ENCODE assay signal across 28 cellular contexts in genomic region chr6:99879431-99879830, GRCh38.
"Had no signal": no experiment of that assay in that cellular context is flagged by ENCODE, and none has a peak within 500 bp of the region (broad histone marks: within the 10 kb centered on the region; RNA-seq: fewer than 3 reads in every experiment).

No MANE protein-coding gene starts in this region.

- H3K4me3 ChIP-seq: ascending aorta, body of pancreas had no signal

- H3K9me3 ChIP-seq: ascending aorta, body of pancreas had no signal

- H3K4me1 Mint-ChIP-seq: activated B cell treated with CpG ODN at 0.5 μM for 24 hours; activated CD4-positive, alpha-beta T cell treated with anti-CD3 and anti-CD28 coated beads, Interleukin-2, amount 10 ng/mL, durations not matched to agents 24 days and 14 days had no signal

- ATAC-seq: activated naive CD4-positive, alpha-beta T cell treated with anti-CD3 and anti-CD28 coated beads, Interleukin-2, amount 50 U/mL, for 72 hours; activated naive CD8-positive, alpha-beta T cell treated with anti-CD3 and anti-CD28 coated beads, Interleukin-2, amount 50 U/mL, for 24 hours; activated T-cell treated with anti-CD3 and anti-CD28 coated beads, Interleukin-2, amount 50 U/mL, for 4 hours; body of pancreas; PC-3; T-helper 17 cell had no signal

- H3K27ac Mint-ChIP-seq: activated B cell treated with CpG ODN at 0.5 μM for 24 hours; activated CD4-positive, alpha-beta T cell treated with anti-CD3 and anti-CD28 coated beads, Interleukin-2, amount 10 ng/mL, durations not matched to agents 24 days and 14 days; activated naive CD4-positive, alpha-beta T cell treated with anti-CD3 and anti-CD28 coated beads, Interleukin-2, amount 50 U/mL, for 72 hours; activated naive CD8-positive, alpha-beta T cell treated with anti-CD3 and anti-CD28 coated beads, Interleukin-2, amount 50 U/mL, for 24 hours; T-helper 17 cell had no signal

- H3K4me3 Mint-ChIP-seq: activated B cell treated with CpG ODN at 0.5 μM for 24 hours; activated CD4-positive, alpha-beta T cell treated with anti-CD3 and anti-CD28 coated beads, Interleukin-2, amount 10 ng/mL, durations not matched to agents 24 days and 14 days; activated naive CD8-positive, alpha-beta T cell treated with anti-CD3 and anti-CD28 coated beads, Interleukin-2, amount 50 U/mL, for 24 hours; activated T-cell treated with anti-CD3 and anti-CD28 coated beads, Interleukin-2, amount 50 U/mL, for 4 hours; T-helper 17 cell had no signal

- H3K36me3 ChIP-seq: ascending aorta had no signal

- H3K4me1 ChIP-seq: ascending aorta, body of pancreas had no signal

- H3K27ac ChIP-seq: ascending aorta, body of pancreas had no signal

- DNase-seq: activated B cell treated with CpG ODN at 0.5 μM for 24 hours; activated CD4-positive, alpha-beta T cell treated with anti-CD3 and anti-CD28 coated beads for 1 hour; activated CD4-positive, alpha-beta T cell treated with anti-CD3 and anti-CD28 coated beads, Interleukin-2, amount 10 ng/mL, durations not matched to agents 24 days and 14 days; activated CD4-positive, alpha-beta T cell treated with anti-CD3 and anti-CD28 coated beads, Interleukin-2, amount 50 U/mL, for 48 hours; activated CD8-positive, alpha-beta memory T cell treated with anti-CD3 and anti-CD28 coated beads for 24 hours; activated effector memory CD4-positive, alpha-beta T cell treated with anti-CD3 and anti-CD28 coated beads, Interleukin-2, amount 50 U/mL, for 16 hours; activated naive CD4-positive, alpha-beta T cell treated with Interleukin-2 at 50 U/mL for 16 hours; activated naive CD8-positive, alpha-beta T cell treated with anti-CD3 and anti-CD28 coated beads, Interleukin-2, amount 50 U/mL, for 24 hours; activated T-cell treated with anti-CD3 and anti-CD28 coated beads, Interleukin-2, amount 50 U/mL, for 4 hours; amniotic stem cell; body of pancreas; central memory CD4-positive, alpha-beta T cell; Kasumi-1; KBM-7; NCI-H1048; NCI-H146; NCI-H2029; NCI-H2107; NCI-H2171 treated with DMSO at 0.1 percent for 48 hours; NCI-H510A treated with DMSO at 0.1 percent for 48 hours; NCI-H774; NK-92 treated with Interleukin-12 subunit alpha and Interleukin-12 subunit beta, amount 100 ng/mL, for 24 hours; PC-3; SHP77; T-helper 17 cell; T1000 had no signal

- H3K9me3 Mint-ChIP-seq: activated B cell treated with CpG ODN at 0.5 μM for 24 hours; activated CD4-positive, alpha-beta T cell treated with anti-CD3 and anti-CD28 coated beads, Interleukin-2, amount 10 ng/mL, durations not matched to agents 24 days and 14 days; activated naive CD4-positive, alpha-beta T cell treated with anti-CD3 and anti-CD28 coated beads, Interleukin-2, amount 50 U/mL, for 72 hours; activated naive CD8-positive, alpha-beta T cell treated with anti-CD3 and anti-CD28 coated beads, Interleukin-2, amount 50 U/mL, for 24 hours; activated T-cell treated with anti-CD3 and anti-CD28 coated beads, Interleukin-2, amount 50 U/mL, for 4 hours had no signal

- H3K27me3 ChIP-seq: ascending aorta, body of pancreas had no signal

- H3K36me3 Mint-ChIP-seq: activated naive CD4-positive, alpha-beta T cell treated with anti-CD3 and anti-CD28 coated beads, Interleukin-2, amount 50 U/mL, for 72 hours had no signal
